8 cellular contexts compared by ENCODE assay signal in genomic region chr13:31043891-31044657, GRCh38.
A peak's percentile ranks its signal among the peaks of the same experiment; 100 is the strongest.
DNase-seq lines count a peak whose midpoint lies in the region; ATAC-seq, FAIRE-seq and TF ChIP-seq lines count a peak whose summit lies in the region.

No MANE protein-coding gene starts in this region.

- peak; percentile 90 for FAIRE-seq in H1 (lab: Jason Lieb, UNC)

- H2BK120ac ChIP-seq in H1 (replicated peaks; ENCODE audit: low read depth, low read length): no peak overlapping the region

- H3K27ac ChIP-seq in H1 (ENCODE audit: low read depth, low read length): no peak overlapping the region

- peak overlapping the region; percentile 71 for H4K8ac ChIP-seq in H1 (ENCODE audit: extremely low read depth, insufficient read depth, low read length)

- H3K23me2 ChIP-seq in H1 (ENCODE audit: low read depth, low read length): no peaks in the 10 kb centered on the region

- H4K5ac ChIP-seq in H1 (ENCODE audit: insufficient read length, low read depth, low read length): no peak overlapping the region

- H3K27me3 ChIP-seq in H1 (replicated peaks in 1 of 4; ENCODE audit: control insufficient read depth in 3 of 4, extremely low read depth in 1 of 4, insufficient read depth in 3 of 4, low read length in 3 of 4): no peaks in the 10 kb centered on the region

- no peak overlapping the region for H3K9ac ChIP-seq in H1 (replicated peaks in 1 of 4; ENCODE audit: extremely low read depth in 1 of 4, low read depth in 3 of 4, low read length in 3 of 4)

- no peak overlapping the region for H2BK20ac ChIP-seq in H1 (ENCODE audit: low read length)

- no peaks in the 10 kb centered on the region for H3K36me3 ChIP-seq in H1 (ENCODE audit: control insufficient read depth in 2 of 4, insufficient read depth in 4 of 4, low read length in 3 of 4)

- no peak overlapping the region for H2BK15ac ChIP-seq in H1 (ENCODE audit: low read length)

- H3K18ac ChIP-seq in H1 (ENCODE audit: extremely low read depth, low read length): no peak overlapping the region

- peak overlapping the region in 1 of 4 experiments; percentile 35; a peak in 2 of 8 replicates for H3K4me3 ChIP-seq in H1 (ENCODE audit: extremely low read depth in 1 of 4, insufficient read depth in 2 of 4, low read depth in 3 of 4, low read length in 4 of 4)

- peak overlapping the region in 1 of 2 experiments; percentile 50; a peak in 3 of 4 replicates for H3K4me2 ChIP-seq in H1 (ENCODE audit: insufficient read depth in 1 of 2, low read depth in 2 of 2, low read length in 2 of 2)

- CTCF ChIA-PET in H1 (lab: Charles Lee; ENCODE audit: partially characterized antibody): interaction anchor here (0.6 to 4.7 kb wide), 67 partner anchors 9 to 757 kb away, joined by 3 to 39 read pairs (median 4); partner anchors contain the start of gene TEX26

- no peak overlapping the region for H3K14ac ChIP-seq in H1 (ENCODE audit: insufficient read length)

- no peak overlapping the region for H2BK12ac ChIP-seq in H1 (ENCODE audit: low read depth, low read length)

- DNase-seq in COLO668 (lab: John Stamatoyannopoulos, UW; ENCODE audit: unreplicated experiment) (peak; percentile 90), NOMO-1 treated with DMSO at 0.1 percent for 48 hours (lab: John Stamatoyannopoulos, UW; ENCODE audit: unreplicated experiment) (peak; percentile 78), H1 (ENCODE audit: low read depth in 1 of 2, low spot score in 2 of 2) (peak; percentile 72 to 88), midbrain (lab: John Stamatoyannopoulos, UW) (peak; percentile 56)
- peak; percentile 58 to 63 for DNase-seq in activated CD8-positive, alpha-beta memory T cell treated with anti-CD3 and anti-CD28 coated beads for 4 hours (ENCODE audit: low read depth in 2 of 2)
- peak; percentile 70 for DNase-seq in stimulated activated CD8-positive, alpha-beta memory T cell treated with anti-CD3 and anti-CD28 coated beads, Interleukin-4, amount 100 ng/mL, for 24 hours (ENCODE audit: low read depth)

- no peaks in the 10 kb centered on the region for H3K9me3 ChIP-seq in H1 (ENCODE audit: insufficient read depth in 2 of 2, low read depth in 1 of 2, low read length in 1 of 2)

- H3K4ac ChIP-seq in H1 (replicated peaks; ENCODE audit: insufficient read length, low read depth, low read length): no peak overlapping the region

- no peak for TF ChIP-seq POLR2A in H1 (IDR thresholded peaks at IDR 0.05; ENCODE audit: control extremely low read depth in 1 of 2, low read depth in 2 of 2, low read length in 2 of 2)

- ATAC-seq in GM19467 (IDR thresholded peaks at IDR 0.05; ENCODE audit: unreplicated experiment) (peak; percentile 63), HG03571 (IDR thresholded peaks at IDR 0.05; ENCODE audit: unreplicated experiment) (peak; percentile 68)

- H2AK5ac ChIP-seq in H1 (ENCODE audit: low read depth, low read length): no peak overlapping the region

- peak; percentile 96 to 97 (median 96) for TF ChIP-seq CTCF in H1 (IDR thresholded peaks at IDR 0.05; ENCODE audit: control extremely low read depth in 1 of 3, insufficient read depth in 1 of 3, low read depth in 1 of 3, low read length in 3 of 3)

- peak; percentile 94 to 97 for TF ChIP-seq RAD21 in H1 (IDR thresholded peaks at IDR 0.05 in 1 of 2, conservative IDR thresholded peaks at IDR 0.05 in 1 of 2; ENCODE audit: low read depth in 2 of 2, low read length in 2 of 2)

- H3K56ac ChIP-seq in H1 (replicated peaks; ENCODE audit: insufficient read length, low read depth, low read length): no peak overlapping the region

- H4K91ac ChIP-seq in H1 (replicated peaks; ENCODE audit: insufficient read length, low read length): no peak overlapping the region

- no peaks in the 10 kb centered on the region for H3K79me2 ChIP-seq in H1 (ENCODE audit: control insufficient read depth in 1 of 2, insufficient read depth in 2 of 2, low read length in 2 of 2)

- H3K4me1 ChIP-seq in H1 (replicated peaks in 1 of 4; ENCODE audit: control insufficient read depth in 3 of 4, insufficient read depth in 4 of 4, low read length in 3 of 4): peaks cover 0 to 4% (median 0%) of the 10 kb centered on the region in 4 experiments; a peak in 2 of 7 replicates

- 41% methylated on average over 25 of the region's 25 CpGs; no CpG with 5 or more reads in 1 of the 2 experiments for WGBS in H1 (ENCODE audit: extremely low coverage in 1 of 2, insufficient coverage in 1 of 2, insufficient read length in 1 of 2, insufficient replicate concordance in 2 of 2, low coverage in 1 of 2, low lambda C conversion rate in 2 of 2, missing lambda C conversion rate in 1 of 2), 2 experiments

- no peak overlapping the region for H2BK5ac ChIP-seq in H1 (ENCODE audit: low read depth, low read length)

- POLR2A ChIA-PET in H1 (lab: Charles Lee; ENCODE audit: partially characterized antibody): interaction anchor here (1.0 to 1.3 kb wide), 2 partner anchors 9 to 65 kb away, joined by 3 to 4 read pairs; no protein-coding TSS in a partner anchor

- TF ChIP-seq EP300 in H1 (IDR thresholded peaks at IDR 0.05; ENCODE audit: borderline replicate concordance in 1 of 2, low read depth in 2 of 2, low read length in 2 of 2): no peak

- H3K23ac ChIP-seq in H1 (ENCODE audit: insufficient read length): no peak overlapping the region

- no peaks in the 10 kb centered on the region for H3K79me1 ChIP-seq in H1 (ENCODE audit: low read depth, low read length)

- H2AFZ ChIP-seq in H1 (ENCODE audit: low read length): no peak overlapping the region

- H4K20me1 ChIP-seq in H1 (replicated peaks in 1 of 2; ENCODE audit: control insufficient read depth in 1 of 2, insufficient read depth in 2 of 2, low read length in 2 of 2): no peaks in the 10 kb centered on the region

TF ChIP-seq in H1, 55 proteins besides CTCF, POLR2A, EP300 and RAD21:
- TF ChIP-seq ATF3 (IDR thresholded peaks at IDR 0.05; ENCODE audit: insufficient read depth, low read depth, low read length) (no peak; the same call in 1 of the 2 replicates), NANOG (IDR thresholded peaks at IDR 0.05; ENCODE audit: insufficient read depth, low read depth, low read length, poor library complexity, severe bottlenecking) (no peak), CTBP2 (IDR thresholded peaks at IDR 0.05; ENCODE audit: borderline replicate concordance, insufficient read depth, insufficient read length, low read length) (no peak), TBP (IDR thresholded peaks at IDR 0.05; ENCODE audit: low read depth, low read length) (no peak), PHF8 (conservative IDR thresholded peaks at IDR 0.05; ENCODE audit: low read depth, low read length) (no peak)
TF ChIP-seq in H1: peak in this region for 0.
